Comparison of ENCODE assay signal across 12 cellular contexts in the genomic region with DNA sequence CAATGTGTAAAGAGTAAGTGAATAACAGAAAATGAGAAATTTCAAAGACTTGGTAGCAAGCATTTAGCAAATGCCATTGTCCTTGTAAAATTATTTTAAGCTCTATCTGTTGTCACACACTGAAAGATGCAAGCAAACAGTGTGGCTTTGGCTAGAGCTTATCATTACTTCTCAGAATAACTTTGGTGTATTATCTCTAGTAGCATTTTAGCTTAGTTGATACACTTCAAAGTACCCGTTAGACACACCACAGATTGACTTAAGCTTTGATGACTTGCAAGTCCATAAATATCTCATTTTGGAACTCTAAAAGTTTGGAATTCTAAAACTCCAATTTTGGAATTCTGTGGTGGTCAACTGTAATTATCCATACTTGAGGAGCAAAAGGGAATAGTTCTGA.
"Had no signal": no experiment of that assay in that cellular context is flagged by ENCODE, and none has a peak within 500 bp of the region (broad histone marks: within the 10 kb centered on the region; RNA-seq: fewer than 3 reads in every experiment).

No MANE protein-coding gene starts in this region.

- ATAC-seq: activated naive CD4-positive, alpha-beta T cell treated with anti-CD3 and anti-CD28 coated beads, Interleukin-2, amount 50 U/mL, for 72 hours; foreskin keratinocyte; lower lobe of right lung; right lobe of liver had no signal

- H3K36me3 ChIP-seq: lower lobe of right lung, right lobe of liver had no signal

- H3K9me3 ChIP-seq: lower lobe of right lung, right lobe of liver had no signal

- H3K4me1 ChIP-seq: right lobe of liver had no signal

- H3K27ac ChIP-seq: foreskin keratinocyte, lower lobe of right lung, SK-N-MC had no signal

- DNase-seq: activated B cell treated with CpG ODN at 0.5 μM for 24 hours; activated CD4-positive, alpha-beta T cell treated with anti-CD3 and anti-CD28 coated beads, Interleukin-2, amount 10 ng/mL, durations not matched to agents 7 days and 5 days; amniotic stem cell; foreskin keratinocyte; head of caudate nucleus; lower lobe of right lung; naive B cell; right lobe of liver; stimulated activated CD4-positive, alpha-beta T cell treated with anti-CD3 and anti-CD28 coated beads, Interleukin-4, amount 100 ng/mL, for 24 hours; T-helper 1 cell had no signal

- H3K27me3 ChIP-seq: foreskin keratinocyte, right lobe of liver had no signal

- H3K4me3 ChIP-seq: lower lobe of right lung, right lobe of liver, SK-N-MC had no signal
